Comparison of ENCODE assay signal across 17 cellular contexts in the genomic region with DNA sequence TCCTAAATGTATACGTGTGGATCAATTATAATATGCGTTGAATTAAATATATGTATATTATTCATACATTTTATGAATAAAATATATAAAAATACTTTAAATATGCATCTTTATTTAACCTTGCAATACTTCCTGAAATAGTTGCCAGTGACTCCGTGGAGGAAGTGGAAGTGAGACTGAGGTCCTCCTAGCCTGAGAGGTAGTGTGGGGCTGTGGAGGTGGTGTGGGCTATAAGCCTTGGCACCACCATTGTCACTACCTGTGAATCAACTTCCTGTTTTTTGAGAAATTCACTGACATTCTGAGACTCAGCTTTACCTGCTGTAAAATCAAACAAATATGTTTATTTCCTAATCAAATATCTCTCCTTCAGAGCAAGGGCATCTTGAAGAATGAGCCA.
DNase-seq lines count a peak whose midpoint lies in the region; FAIRE-seq and TF ChIP-seq lines count a peak whose summit lies in the region.
"Had no signal": no experiment of that assay in that cellular context is flagged by ENCODE, and none has a peak within 500 bp of the region (broad histone marks: within the 10 kb centered on the region; RNA-seq: fewer than 3 reads in every experiment).

No MANE protein-coding gene starts in this region.

- H3K9me3 ChIP-seq in esophagus muscularis mucosa, result peaks cover 0 to 19% (median 8%) of the 10 kb centered on the region in 4 donors

- BruUV-seq in Calu3 (replicated peaks; lab: Mats Ljungman, UMichigan), result no TSS peak

- POLR2A ChIA-PET in activated CD4-positive, alpha-beta memory T cell treated with anti-CD3 and anti-CD28 coated beads for 36 hours (lab: Charles Lee), result no interaction called here
- POLR2A ChIA-PET in activated CD4-positive, alpha-beta memory T cell treated with anti-CD3 and anti-CD28 coated beads, Interleukin-2, amount 10 ng/mL, durations not matched to agents 7 days and 5 days (lab: Charles Lee), result no interaction called here

- H3K36me3 Mint-ChIP-seq in activated CD4-positive, alpha-beta memory T cell treated with anti-CD3 and anti-CD28 coated beads for 36 hours, result no peaks in the 10 kb centered on the region
- peaks cover 5% of the 10 kb centered on the region for H3K36me3 Mint-ChIP-seq in activated CD4-positive, alpha-beta memory T cell treated with anti-CD3 and anti-CD28 coated beads, Interleukin-2, amount 10 ng/mL, durations not matched to agents 7 days and 5 days (ENCODE audit: low read depth)
- no peaks in the 10 kb centered on the region for H3K36me3 Mint-ChIP-seq in Calu3 (ENCODE audit: insufficient read depth, unreplicated experiment)

- H3K4me3 ChIP-seq in esophagus muscularis mucosa, result no peak overlapping the region
- H3K4me3 ChIP-seq: GM23248, SK-N-MC had no signal

- no peak for TF ChIP-seq CTCF in esophagus muscularis mucosa (IDR thresholded peaks at IDR 0.05)
- no peak for TF ChIP-seq CTCF in Calu3 (IDR thresholded peaks at IDR 0.05; ENCODE audit: unreplicated experiment)
- no peak for TF ChIP-seq CTCF in GM10266 (IDR thresholded peaks at IDR 0.05; ENCODE audit: control insufficient read depth, insufficient read depth, low read depth, missing control alignments)

- H3K27ac Mint-ChIP-seq in activated CD4-positive, alpha-beta memory T cell treated with anti-CD3 and anti-CD28 coated beads for 36 hours, result peak overlapping the region; percentile 15
- no peak overlapping the region for H3K27ac Mint-ChIP-seq in activated CD4-positive, alpha-beta memory T cell treated with anti-CD3 and anti-CD28 coated beads, Interleukin-2, amount 10 ng/mL, durations not matched to agents 7 days and 5 days
- no peak overlapping the region for H3K27ac Mint-ChIP-seq in Calu3 (ENCODE audit: unreplicated experiment)

- H3K4me1 Mint-ChIP-seq in activated CD4-positive, alpha-beta memory T cell treated with anti-CD3 and anti-CD28 coated beads for 36 hours (ENCODE audit: low read depth), result peaks cover 22% of the 10 kb centered on the region
- H3K4me1 Mint-ChIP-seq in activated CD4-positive, alpha-beta memory T cell treated with anti-CD3 and anti-CD28 coated beads, Interleukin-2, amount 10 ng/mL, durations not matched to agents 7 days and 5 days, result peaks cover 44% of the 10 kb centered on the region
- no peaks in the 10 kb centered on the region for H3K4me1 Mint-ChIP-seq in Calu3 (ENCODE audit: low read depth, unreplicated experiment)

- H3K27me3 Mint-ChIP-seq in activated CD4-positive, alpha-beta memory T cell treated with anti-CD3 and anti-CD28 coated beads for 36 hours, result no peaks in the 10 kb centered on the region
- no peaks in the 10 kb centered on the region for H3K27me3 Mint-ChIP-seq in activated CD4-positive, alpha-beta memory T cell treated with anti-CD3 and anti-CD28 coated beads, Interleukin-2, amount 10 ng/mL, durations not matched to agents 7 days and 5 days
- no peaks in the 10 kb centered on the region for H3K27me3 Mint-ChIP-seq in Calu3 (ENCODE audit: unreplicated experiment)

- TF ChIP-seq EP300 in esophagus muscularis mucosa (IDR thresholded peaks at IDR 0.05), result no peak

- TF ChIP-seq POLR2A in GM12891 (IDR thresholded peaks at IDR 0.05; ENCODE audit: low read depth, low read length) (no peak), esophagus muscularis mucosa (IDR thresholded peaks at IDR 0.05; ENCODE audit: low read depth) (no peak)

- 77% methylated on average over 3 of the region's 3 CpGs for WGBS in esophagus muscularis mucosa

- intact Hi-C loops in activated CD4-positive, alpha-beta memory T cell treated with anti-CD3 and anti-CD28 coated beads for 36 hours (cut with micrococcal nuclease), result no loop called here
- intact Hi-C loops in esophagus muscularis mucosa (cut with DNase I) (no loop called here), Calu3 (cut with micrococcal nuclease; ENCODE audit: unreplicated experiment) (no loop called here)

- no peak overlapping the region for H3K27ac ChIP-seq in esophagus muscularis mucosa (replicated peaks in 1 of 4)
- H3K27ac ChIP-seq: GM23248, SK-N-MC had no signal

- no peak overlapping the region for H3K4me3 Mint-ChIP-seq in activated CD4-positive, alpha-beta memory T cell treated with anti-CD3 and anti-CD28 coated beads for 36 hours
- no peak overlapping the region for H3K4me3 Mint-ChIP-seq in activated CD4-positive, alpha-beta memory T cell treated with anti-CD3 and anti-CD28 coated beads, Interleukin-2, amount 10 ng/mL, durations not matched to agents 7 days and 5 days
- no peak overlapping the region for H3K4me3 Mint-ChIP-seq in Calu3 (ENCODE audit: low read depth, unreplicated experiment)

- no peak for DNase-seq in activated CD4-positive, alpha-beta memory T cell treated with anti-CD3 and anti-CD28 coated beads for 36 hours
- DNase-seq in activated CD4-positive, alpha-beta memory T cell treated with anti-CD3 and anti-CD28 coated beads, Interleukin-2, amount 10 ng/mL, durations not matched to agents 7 days and 5 days, result no peak
- DNase-seq in GM12891 (ENCODE audit: insufficient read length, low spot score), result no peak
- peak; percentile 17 for DNase-seq in NOMO-1 treated with DMSO at 0.1 percent for 48 hours (lab: John Stamatoyannopoulos, UW; ENCODE audit: unreplicated experiment)
- DNase-seq in esophagus muscularis mucosa (ENCODE audit: extremely low spot score), result peak; percentile 39
- DNase-seq in Calu3, result no peak
- DNase-seq in GM10266 (ENCODE audit: extremely low spot score), result no peak
- DNase-seq: GM23248, H7, Kasumi-1, NCI-H2029, NCI-H446 treated with DMSO at 0.1 percent for 48 hours, NCI-H526 treated with DMSO at 0.1 percent for 48 hours, SIG-M5 had no signal

- peaks cover 0 to 14% (median 4%) of the 10 kb centered on the region in 4 donors for H3K4me1 ChIP-seq in esophagus muscularis mucosa

- FAIRE-seq in GM12891 (lab: Jason Lieb, UNC), result no peak
- FAIRE-seq: HepG2, RCC 7860 had no signal

- peaks cover 6% of the 10 kb centered on the region for H3K9me3 Mint-ChIP-seq in activated CD4-positive, alpha-beta memory T cell treated with anti-CD3 and anti-CD28 coated beads for 36 hours
- peaks cover 19% of the 10 kb centered on the region for H3K9me3 Mint-ChIP-seq in activated CD4-positive, alpha-beta memory T cell treated with anti-CD3 and anti-CD28 coated beads, Interleukin-2, amount 10 ng/mL, durations not matched to agents 7 days and 5 days
- peaks cover 13% of the 10 kb centered on the region for H3K9me3 Mint-ChIP-seq in Calu3 (ENCODE audit: low read depth, unreplicated experiment)

- CTCF ChIA-PET in activated CD4-positive, alpha-beta memory T cell treated with anti-CD3 and anti-CD28 coated beads for 36 hours (lab: Charles Lee), result no interaction called here
- CTCF ChIA-PET in activated CD4-positive, alpha-beta memory T cell treated with anti-CD3 and anti-CD28 coated beads, Interleukin-2, amount 10 ng/mL, durations not matched to agents 7 days and 5 days (lab: Charles Lee), result no interaction called here
- CTCF ChIA-PET in Calu3 (lab: Charles Lee), result no interaction called here

- H3K36me3 ChIP-seq in esophagus muscularis mucosa, result no peaks in the 10 kb centered on the region

- H3K27me3 ChIP-seq in esophagus muscularis mucosa, result no peaks in the 10 kb centered on the region

TF ChIP-seq in GM12891, 5 proteins besides CTCF, POLR2A, EP300 and RAD21:
- TF ChIP-seq POLR2AphosphoS5 (IDR thresholded peaks at IDR 0.05; ENCODE audit: low read depth, low read length) (no peak), SPI1 (IDR thresholded peaks at IDR 0.05; ENCODE audit: low read depth, low read length) (0 out of 2 replicates have a peak, but pooled peaks have one; percentile 33)

Comparison
In these comparisons a context has a peak if more than half of its experiments do, and no peak if none do; other contexts are left out.
1. DNase-seq: peak in NOMO-1 treated with DMSO at 0.1 percent for 48 hours (single experiment) and esophagus muscularis mucosa (single experiment); none in activated CD4-positive, alpha-beta memory T cell treated with anti-CD3 and anti-CD28 coated beads for 36 hours (single experiment), activated CD4-positive, alpha-beta memory T cell treated with anti-CD3 and anti-CD28 coated beads, Interleukin-2, amount 10 ng/mL, durations not matched to agents 7 days and 5 days (single experiment), GM12891 (single experiment), Calu3 (single experiment) and GM10266 (single experiment).